Comparison of ENCODE assay signal across 21 cellular contexts in the genomic region with DNA sequence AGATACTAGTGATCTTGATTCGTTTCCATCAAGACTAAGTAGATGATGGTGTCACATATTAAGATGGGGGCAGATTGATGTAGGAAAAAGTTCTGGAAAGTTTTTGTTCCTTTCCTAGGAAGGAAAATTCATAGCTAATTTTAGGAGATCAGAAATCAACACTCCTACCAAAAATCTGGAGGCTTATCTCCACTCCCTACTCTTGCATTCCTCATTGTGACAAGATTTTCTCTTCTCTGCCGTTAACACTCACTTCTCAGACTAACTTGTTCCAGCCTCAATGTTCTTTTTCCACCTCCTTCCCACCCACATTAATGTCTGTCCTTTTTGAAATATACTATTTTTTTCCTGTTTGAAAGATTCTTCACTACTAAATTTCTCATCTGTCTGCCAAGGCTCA.
DNase-seq lines count a peak whose midpoint lies in the region; ATAC-seq and TF ChIP-seq lines count a peak whose summit lies in the region.
"Had no signal": no experiment of that assay in that cellular context is flagged by ENCODE, and none has a peak within 500 bp of the region (broad histone marks: within the 10 kb centered on the region; RNA-seq: fewer than 3 reads in every experiment).

No MANE protein-coding gene starts in this region.

- H3K27ac Mint-ChIP-seq in mesothelial cell of epicardium: no peak overlapping the region
- H3K27ac Mint-ChIP-seq: CD14-positive monocyte; CD4-positive, alpha-beta memory T cell; CD4-positive, CD25-positive, alpha-beta regulatory T cell; CD8-positive, alpha-beta memory T cell had no signal

- no peak for TF ChIP-seq CTCF in mesothelial cell of epicardium (IDR thresholded peaks at IDR 0.05; ENCODE audit: unreplicated experiment)

- DNase-seq in inferior parietal cortex (ENCODE audit: extremely low spot score) (peak; percentile 55), superior temporal gyrus (ENCODE audit: extremely low spot score) (peak; percentile 65), OCI-M1 (lab: John Stamatoyannopoulos, UW) (no peak), mesothelial cell of epicardium (ENCODE audit: low spot score in 2 of 2, unreplicated experiment in 2 of 2) (no peak)
- DNase-seq: 8988T; ACHN; BE2C; C1 segment of cervical spinal cord; CD4-positive, alpha-beta memory T cell; CD4-positive, CD25-positive, alpha-beta regulatory T cell; CD8-positive, alpha-beta memory T cell; COR-L47; DMS 273 treated with DMSO at 0.1 percent for 48 hours; DMS153; DMS53; DMS79; DND-41; EL; GDM1 had no signal

- ATAC-seq in GM21576 (IDR thresholded peaks at IDR 0.05; ENCODE audit: unreplicated experiment): no peak

- no peaks in the 10 kb centered on the region for H3K27me3 Mint-ChIP-seq in mesothelial cell of epicardium (ENCODE audit: low read depth)
- H3K27me3 Mint-ChIP-seq: CD4-positive, alpha-beta memory T cell; CD4-positive, CD25-positive, alpha-beta regulatory T cell; CD8-positive, alpha-beta memory T cell had no signal

- H3K4me3 Mint-ChIP-seq in mesothelial cell of epicardium: no peak overlapping the region
- H3K4me3 Mint-ChIP-seq: CD14-positive monocyte; CD4-positive, alpha-beta memory T cell; CD4-positive, CD25-positive, alpha-beta regulatory T cell; CD8-positive, alpha-beta memory T cell had no signal

- no peaks in the 10 kb centered on the region for H3K4me1 Mint-ChIP-seq in mesothelial cell of epicardium
- H3K4me1 Mint-ChIP-seq: CD14-positive monocyte; CD4-positive, alpha-beta memory T cell; CD4-positive, CD25-positive, alpha-beta regulatory T cell; CD8-positive, alpha-beta memory T cell had no signal

- H3K36me3 Mint-ChIP-seq in mesothelial cell of epicardium: no peaks in the 10 kb centered on the region
- H3K36me3 Mint-ChIP-seq: CD14-positive monocyte; CD4-positive, alpha-beta memory T cell; CD4-positive, CD25-positive, alpha-beta regulatory T cell; CD8-positive, alpha-beta memory T cell had no signal

- peaks cover 18% of the 10 kb centered on the region for H3K9me3 Mint-ChIP-seq in mesothelial cell of epicardium

Comparison
In these comparisons a context has a peak if more than half of its experiments do, and no peak if none do; other contexts are left out.
1. DNase-seq: peak in inferior parietal cortex (single experiment) and superior temporal gyrus (single experiment); none in OCI-M1 (single experiment) and mesothelial cell of epicardium (0 of 2).